ENCODE assay signal across 12 cellular contexts in genomic region chr19:41366089-41366488, GRCh38. TPM values are rescaled to one million over a fixed set of nuclear protein-coding genes. Genes with fewer than 3 reads are reported as not detected.
DNase-seq lines count a peak whose midpoint lies in the region; ATAC-seq, FAIRE-seq and TF ChIP-seq lines count a peak whose summit lies in the region.
"Had no signal": no experiment of that assay in that cellular context is flagged by ENCODE, and none has a peak within 500 bp of the region (broad histone marks: within the 10 kb centered on the region; RNA-seq: fewer than 3 reads in every experiment).

No MANE protein-coding gene starts in this region.

- whole genome bisulfite sequencing in SK-N-SH (ENCODE audit: low lambda C conversion rate), result 100% methylated on average over 1 of the region's 1 CpG
- 95% methylated on average over 1 of the region's 1 CpG for WGBS in GM12878 (ENCODE audit: insufficient coverage, insufficient replicate concordance, low lambda C conversion rate, missing lambda C conversion rate)

- no peak for TF ChIP-seq EP300 in SK-N-SH (IDR thresholded peaks at IDR 0.05; ENCODE audit: borderline replicate concordance in 1 of 2, low read depth in 1 of 2, low read length in 1 of 2)
- no peak for TF ChIP-seq EP300 in GM12878 (IDR thresholded peaks at IDR 0.05; ENCODE audit: borderline replicate concordance in 1 of 2, control insufficient read depth in 1 of 2, low read depth in 2 of 2, low read length in 2 of 2)

- H3F3A ChIP-seq in SK-N-SH (replicated peaks; ENCODE audit: insufficient read depth), result peaks cover 18% of the 10 kb centered on the region

- no peaks in the 10 kb centered on the region for H3K9me2 ChIP-seq in SK-N-SH

- no peak overlapping the region for H3K4me2 ChIP-seq in SK-N-SH
- H3K4me2 ChIP-seq in GM12878 (ENCODE audit: control insufficient read depth, insufficient read depth), result peak overlapping the region; percentile 49; the same call in 1 of the 2 replicates

- H3K4me3 Mint-ChIP-seq in HFFc6, result no peak overlapping the region
- H3K4me3 Mint-ChIP-seq in nephron progenitor cell, result peak overlapping the region; percentile 68

- no peak for TF ChIP-seq POLR2A in GM12878 (IDR thresholded peaks at IDR 0.05; ENCODE audit: low read depth, low read length)

- peaks cover 4% of the 10 kb centered on the region; the same call in 1 of the 2 replicates for H4K20me1 ChIP-seq in SK-N-SH (ENCODE audit: insufficient read depth)
- no peaks in the 10 kb centered on the region for H4K20me1 ChIP-seq in GM12878 (ENCODE audit: control insufficient read depth, insufficient read depth)

- H3K36me3 Mint-ChIP-seq in HFFc6 (ENCODE audit: low read depth), result peaks cover 5% of the 10 kb centered on the region
- H3K36me3 Mint-ChIP-seq in nephron progenitor cell (ENCODE audit: low read depth), result peaks cover 7% of the 10 kb centered on the region

- H3K27me3 Mint-ChIP-seq in HFFc6 (ENCODE audit: insufficient read depth), result peaks cover 1% of the 10 kb centered on the region; the same call in 1 of the 2 replicates
- H3K27me3 Mint-ChIP-seq in nephron progenitor cell (ENCODE audit: low read depth, poor library complexity), result no peaks in the 10 kb centered on the region

- SMC1A ChIA-PET in GM12878 (lab: Charles Lee; ENCODE audit: uncharacterized antibody, unreplicated experiment), result interaction anchor here (1.1 to 4.7 kb wide), 3 partner anchors 12 to 18 kb away, joined by 3 to 24 read pairs (median 12); partner anchors contain the start of gene TMEM91

- ATAC-seq in SK-N-SH treated with all-trans-retinoic acid at 6 μM for 48 hours (no peak), GM12878 (no peak)

- CTCF ChIA-PET in SK-N-SH (lab: Yijun Ruan, JAX) (interaction anchor here (0.7 kb wide), 1 partner anchor 65 kb away, joined by 3 read pairs; no protein-coding TSS in a partner anchor), GM12878 (lab: Yijun Ruan, JAX) (interaction anchor here (0.6 to 9.3 kb wide), 10 partner anchors 12 to 762 kb away, joined by 3 to 91 read pairs (median 4); partner anchors contain the start of gene TGFB1)

- TF ChIP-seq CTCF in SK-N-SH (IDR thresholded peaks at IDR 0.05) (peak; percentile 34; the same call in 1 of the 2 replicates), HFFc6 (IDR thresholded peaks at IDR 0.05) (peak; percentile 59), GM12878 (IDR thresholded peaks at IDR 0.05 in 2 of 3, conservative IDR thresholded peaks at IDR 0.05 in 1 of 3; ENCODE audit: control insufficient read depth in 2 of 3, extremely low read depth in 1 of 3, insufficient read depth in 1 of 3, low read depth in 3 of 3, low read length in 3 of 3) (peak; percentile 10 to 54 (median 48); a peak in 4 of 6 replicates), nephron progenitor cell (IDR thresholded peaks at IDR 0.05) (no peak)

- H3K9me3 ChIP-seq in SK-N-SH, result no peaks in the 10 kb centered on the region
- H3K9me3 ChIP-seq in GM12878 (replicated peaks; ENCODE audit: control insufficient read depth, insufficient read depth, low read length), result no peaks in the 10 kb centered on the region
- H3K9me3 ChIP-seq: sigmoid colon had no signal

- FAIRE-seq in GM12878 (lab: Jason Lieb, UNC), result no peak
- FAIRE-seq in GM19239 (lab: Jason Lieb, UNC), result no peak

- RAD21 ChIA-PET in GM12878 (lab: Charles Lee; ENCODE audit: unreplicated experiment), result interaction anchor here (0.7 to 4.3 kb wide), 5 partner anchors 14 to 534 kb away, joined by 3 to 41 read pairs (median 15); partner anchors contain the start of genes HNRNPUL1 and TGFB1

- H3K79me2 ChIP-seq in SK-N-SH (ENCODE audit: insufficient read depth), result peaks cover 55% of the 10 kb centered on the region
- peaks cover 27% of the 10 kb centered on the region for H3K79me2 ChIP-seq in GM12878 (ENCODE audit: control insufficient read depth, insufficient read depth, low read length)

- H3K9me3 Mint-ChIP-seq in HFFc6 (no peaks in the 10 kb centered on the region), nephron progenitor cell (no peaks in the 10 kb centered on the region)

- H3K27ac Mint-ChIP-seq in HFFc6 (peak overlapping the region; percentile 96), nephron progenitor cell (peak overlapping the region; percentile 18)

- intact Hi-C loops in GM12878 (cut with micrococcal nuclease; ENCODE audit: unreplicated experiment), result no loop called here

- H3K27me3 ChIP-seq in SK-N-SH (ENCODE audit: insufficient read depth) (no peaks in the 10 kb centered on the region), GM12878 (replicated peaks in 1 of 2; ENCODE audit: control insufficient read depth in 2 of 2, insufficient read depth in 2 of 2, low read length in 1 of 2) (no peaks in the 10 kb centered on the region)
- H3K27me3 ChIP-seq: sigmoid colon had no signal

- in situ Hi-C loops in GM12878 (cut with MboI), result no loop called here

- DNase-seq in SK-N-SH (no peak), HFFc6 (no peak), GM12878 (ENCODE audit: low read depth, low spot score) (no peak), nephron progenitor cell (no peak), NCI-H510A treated with DMSO at 0.1 percent for 48 hours (lab: John Stamatoyannopoulos, UW) (no peak), occipital lobe (lab: John Stamatoyannopoulos, UW) (no peak), GM19239 (ENCODE audit: insufficient read length, low spot score) (no peak)
- DNase-seq: NCI-H2171; sigmoid colon; stimulated activated CD8-positive, alpha-beta memory T cell treated with anti-CD3 and anti-CD28 coated beads, Interleukin-4, amount 100 ng/mL, for 48 hours had no signal

- H3K27ac ChIP-seq in SK-N-SH (ENCODE audit: low read depth in 2 of 2, low read length in 1 of 2) (peak overlapping the region in 1 of 2 experiments; percentile 87; a peak in 1 of 4 replicates), GM12878 (ENCODE audit: control insufficient read depth, insufficient read depth) (no peak overlapping the region)
- H3K27ac ChIP-seq: sigmoid colon, SK-N-MC had no signal

- no peak overlapping the region for H2AFZ ChIP-seq in SK-N-SH (ENCODE audit: low read depth)
- no peak overlapping the region for H2AFZ ChIP-seq in GM12878 (ENCODE audit: control insufficient read depth, low read depth, low read length)

- BruUV-seq in GM12878 (replicated peaks; lab: Mats Ljungman, UMichigan), result TSS peak; percentile 46

- H3K4me1 Mint-ChIP-seq in HFFc6 (ENCODE audit: low read depth) (peaks cover 43% of the 10 kb centered on the region), nephron progenitor cell (peaks cover 19% of the 10 kb centered on the region)

- no peak overlapping the region for H3K9ac ChIP-seq in SK-N-SH
- H3K9ac ChIP-seq in GM12878 (ENCODE audit: control insufficient read depth, insufficient read depth, low read length), result no peak overlapping the region

- TF ChIP-seq RAD21 in SK-N-SH (IDR thresholded peaks at IDR 0.05; ENCODE audit: low read length) (no peak), GM12878 (IDR thresholded peaks at IDR 0.05; ENCODE audit: insufficient read depth, low read depth, low read length) (peak; percentile 28; the same call in 1 of the 2 replicates)

- H3K36me3 ChIP-seq in SK-N-SH (replicated peaks in 1 of 2; ENCODE audit: control insufficient read depth in 1 of 2, insufficient read depth in 2 of 2, low read length in 1 of 2), result peaks cover 0 to 3% of the 10 kb centered on the region in 2 experiments
- no peaks in the 10 kb centered on the region for H3K36me3 ChIP-seq in GM12878 (ENCODE audit: control insufficient read depth in 2 of 2, insufficient read depth in 2 of 2, low read length in 1 of 2)
- H3K36me3 ChIP-seq: sigmoid colon had no signal

- H3K4me3 ChIP-seq in SK-N-SH (ENCODE audit: low read depth in 2 of 2, low read length in 1 of 2) (no peak overlapping the region), GM12878 (no peak overlapping the region)
- H3K4me3 ChIP-seq: sigmoid colon, SK-N-MC had no signal

- H3K4me1 ChIP-seq in SK-N-SH (ENCODE audit: control insufficient read depth in 1 of 2, insufficient read depth in 2 of 2, low read depth in 1 of 2, low read length in 1 of 2) (peaks cover 9 to 15% of the 10 kb centered on the region in 2 experiments; a peak in 3 of 4 replicates), GM12878 (ENCODE audit: control insufficient read depth, insufficient read depth, low read length) (peaks cover 28% of the 10 kb centered on the region)

- POLR2A ChIA-PET in SK-N-SH (lab: Yijun Ruan, JAX), result no interaction called here
- POLR2A ChIA-PET in GM12878 (lab: Charles Lee), result interaction anchor here (0.6 to 3.3 kb wide), 6 partner anchors 10 to 189 kb away, joined by 4 to 46 read pairs (median 6); partner anchors contain the start of gene TGFB1

RNA-seq across cellular contexts. Expression of gene B9D2, which starts 2.1 kb away (rescaled TPM):
- 9.0 and 13.3 TPM in 2 replicates for polyA plus RNA-seq in SK-N-SH (2012; rRNA removed)
- polyA plus RNA-seq in SK-N-SH (2012; cell fraction: cytosol; rRNA removed), result 9.6 and 10.5 TPM in 2 replicates
- polyA plus RNA-seq in SK-N-SH (2012; cell fraction: nucleus; rRNA removed), result 8.1 and 9.0 TPM in 2 replicates
- total RNA-seq in HFFc6 (2021; fragmentation: NEBNext Ultra II Directional; extraction: Animal tissue kit (Norgen Biotek cat#: 25700)), result 1 to 10 TPM; 4.9 to 6.8 (median 6.3) TPM
- 1.0 and 1.8 TPM in 2 replicates for total RNA-seq in GM12878 (2013; cell fraction: nucleolus; rRNA removed)
- 4.6 and 6.0 TPM in 2 replicates for total RNA-seq in GM12878 (2014; rRNA removed)
- total RNA-seq in GM12878 (2014; rRNA removed; fragmentation: Illumina TruSeq; extraction: Trizol), result 2.3 and 3.3 TPM in 2 replicates
- 5.0 and 5.5 TPM in 2 replicates for total RNA-seq in GM12878 (2021)
- 4.6 TPM for polyA plus RNA-seq in GM12878 (2011; ENCODE audit: low read depth)
- 3.7 and 8.3 TPM in 2 replicates for polyA plus RNA-seq in GM12878 (2011; rRNA removed)
- polyA plus RNA-seq in GM12878 (2011; cell fraction: cytosol; rRNA removed), result 10.3 and 13.3 TPM in 2 replicates
- 8.9 and 9.8 TPM in 2 replicates for polyA plus RNA-seq in GM12878 (2011; cell fraction: nucleus; rRNA removed)
- polyA plus RNA-seq in GM12878 (2012), result 5.4 and 8.6 TPM in 2 replicates
- polyA plus RNA-seq in GM12878 (2014; fragmentation: Illumina TruSeq; extraction: Trizol), result 0.25 and 2.4 TPM in 2 replicates
- 1 to 10 TPM; 2.5 to 5.0 TPM for polyA plus RNA-seq in GM12878 (2014; fragmentation: Nextera tagmentation; extraction: Ambion mirVana)
- polyA plus RNA-seq in GM12878 (2014; rRNA removed), result 5.5 and 6.3 TPM in 2 replicates
- polyA plus RNA-seq in GM12878 (2016; fragmentation: Nextera tagmentation; extraction: Ambion mirVana), result 10 to 100 TPM; 10.8 to 12.4 TPM
- 3.1 and 4.7 TPM in 2 replicates for polyA minus RNA-seq in GM12878 (2011; rRNA and poly(A)+ RNA removed)
- polyA minus RNA-seq in GM12878 (2011; cell fraction: cytosol; rRNA and poly(A)+ RNA removed), result 1.9 and 3.6 TPM in 2 replicates
- 1.9 and 2.4 TPM in 2 replicates for polyA minus RNA-seq in GM12878 (2011; cell fraction: nucleus; rRNA and poly(A)+ RNA removed)
- 5.3 TPM for total RNA-seq in occipital lobe

RNA-seq across cellular contexts. Expression of gene TMEM91, which starts 10.2 kb away (rescaled TPM):
- 5.1 and 5.7 TPM in 2 replicates for polyA plus RNA-seq in SK-N-SH (2012; rRNA removed)
- polyA plus RNA-seq in SK-N-SH (2012; cell fraction: cytosol; rRNA removed), result 0.85 and 1.0 TPM in 2 replicates
- polyA plus RNA-seq in SK-N-SH (2012; cell fraction: nucleus; rRNA removed), result 36.4 and 58.3 TPM in 2 replicates
- 1 to 10 TPM; 1.4 to 2.6 (median 1.7) TPM for total RNA-seq in HFFc6 (2021; fragmentation: NEBNext Ultra II Directional; extraction: Animal tissue kit (Norgen Biotek cat#: 25700))
- total RNA-seq in GM12878 (2013; cell fraction: nucleolus; rRNA removed), result 9.0 and 12.0 TPM in 2 replicates
- total RNA-seq in GM12878 (2014; rRNA removed), result 3.2 and 4.4 TPM in 2 replicates
- 2.1 and 3.0 TPM in 2 replicates for total RNA-seq in GM12878 (2014; rRNA removed; fragmentation: Illumina TruSeq; extraction: Trizol)
- total RNA-seq in GM12878 (2021), result 1.8 and 3.1 TPM in 2 replicates
- 3.1 TPM for polyA plus RNA-seq in GM12878 (2011; ENCODE audit: low read depth)
- 1.6 and 2.9 TPM in 2 replicates for polyA plus RNA-seq in GM12878 (2011; rRNA removed)
- 4.0 and 5.1 TPM in 2 replicates for polyA plus RNA-seq in GM12878 (2011; cell fraction: cytosol; rRNA removed)
- polyA plus RNA-seq in GM12878 (2011; cell fraction: nucleus; rRNA removed), result 14.4 and 16.6 TPM in 2 replicates
- 7.3 and 7.5 TPM in 2 replicates for polyA plus RNA-seq in GM12878 (2012)
- polyA plus RNA-seq in GM12878 (2014; fragmentation: Illumina TruSeq; extraction: Trizol), result 1.6 and 2.5 TPM in 2 replicates
- polyA plus RNA-seq in GM12878 (2014; fragmentation: Nextera tagmentation; extraction: Ambion mirVana), result 1 to 10 TPM; 1.6 to 2.1 TPM
- 5.2 and 5.5 TPM in 2 replicates for polyA plus RNA-seq in GM12878 (2014; rRNA removed)
- polyA plus RNA-seq in GM12878 (2016; fragmentation: Nextera tagmentation; extraction: Ambion mirVana), result 1 to 10 TPM; 1.5 to 1.9 TPM
- polyA minus RNA-seq in GM12878 (2011; rRNA and poly(A)+ RNA removed), result 5.2 and 5.3 TPM in 2 replicates
- 2.3 and 3.4 TPM in 2 replicates for polyA minus RNA-seq in GM12878 (2011; cell fraction: cytosol; rRNA and poly(A)+ RNA removed)
- 4.7 and 7.5 TPM in 2 replicates for polyA minus RNA-seq in GM12878 (2011; cell fraction: nucleus; rRNA and poly(A)+ RNA removed)
- total RNA-seq in occipital lobe, result 9.4 TPM

RNA-seq across cellular contexts. Expression of gene TGFB1, which starts 12.4 kb away (rescaled TPM):
- polyA plus RNA-seq in SK-N-SH (2012; rRNA removed), result 13.5 and 25.5 TPM in 2 replicates
- polyA plus RNA-seq in SK-N-SH (2012; cell fraction: cytosol; rRNA removed), result 13.0 and 21.4 TPM in 2 replicates
- 75.1 and 149 TPM in 2 replicates for polyA plus RNA-seq in SK-N-SH (2012; cell fraction: nucleus; rRNA removed)
- 100 to 1,000 TPM; 150 to 163 (median 158) TPM for total RNA-seq in HFFc6 (2021; fragmentation: NEBNext Ultra II Directional; extraction: Animal tissue kit (Norgen Biotek cat#: 25700))
- 51.1 and 51.2 TPM in 2 replicates for total RNA-seq in GM12878 (2013; cell fraction: nucleolus; rRNA removed)
- total RNA-seq in GM12878 (2014; rRNA removed), result 10.4 and 14.5 TPM in 2 replicates
- total RNA-seq in GM12878 (2014; rRNA removed; fragmentation: Illumina TruSeq; extraction: Trizol), result 14.2 and 14.4 TPM in 2 replicates
- 117 and 120 TPM in 2 replicates for total RNA-seq in GM12878 (2021)
- 36.8 TPM for polyA plus RNA-seq in GM12878 (2011; ENCODE audit: low read depth)
- polyA plus RNA-seq in GM12878 (2011; rRNA removed), result 3.6 and 5.9 TPM in 2 replicates
- 17.2 and 17.9 TPM in 2 replicates for polyA plus RNA-seq in GM12878 (2011; cell fraction: cytosol; rRNA removed)
- polyA plus RNA-seq in GM12878 (2011; cell fraction: nucleus; rRNA removed), result 29.4 and 38.3 TPM in 2 replicates
- 75.0 and 80.1 TPM in 2 replicates for polyA plus RNA-seq in GM12878 (2012)
- polyA plus RNA-seq in GM12878 (2014; fragmentation: Illumina TruSeq; extraction: Trizol), result 10.0 and 24.3 TPM in 2 replicates
- under 1 TPM; 0.23 to 0.37 TPM for polyA plus RNA-seq in GM12878 (2014; fragmentation: Nextera tagmentation; extraction: Ambion mirVana)
- 33.3 and 48.2 TPM in 2 replicates for polyA plus RNA-seq in GM12878 (2014; rRNA removed)
- polyA plus RNA-seq in GM12878 (2016; fragmentation: Nextera tagmentation; extraction: Ambion mirVana), result 1 to 10 TPM; 7.1 to 7.5 TPM
- 13.9 and 21.5 TPM in 2 replicates for polyA minus RNA-seq in GM12878 (2011; rRNA and poly(A)+ RNA removed)
- 36.7 and 56.1 TPM in 2 replicates for polyA minus RNA-seq in GM12878 (2011; cell fraction: cytosol; rRNA and poly(A)+ RNA removed)
- 11.5 and 21.3 TPM in 2 replicates for polyA minus RNA-seq in GM12878 (2011; cell fraction: nucleus; rRNA and poly(A)+ RNA removed)
- 0.94 TPM for total RNA-seq in occipital lobe

RNA-seq across cellular contexts. Expression of gene EXOSC5, which starts 31.1 kb away (rescaled TPM):
- polyA plus RNA-seq in SK-N-SH (2012; rRNA removed) (71.3 and 74.1 TPM in 2 replicates), GM12878 (2011; rRNA removed) (26.0 and 61.0 TPM in 2 replicates), GM12878 (2014; fragmentation: Illumina TruSeq; extraction: Trizol) (2.5 and 15.8 TPM in 2 replicates), GM12878 (2014; fragmentation: Nextera tagmentation; extraction: Ambion mirVana) (10 to 100 TPM; 20.6 to 25.3 TPM), GM12878 (2014; rRNA removed) (74.2 and 88.9 TPM in 2 replicates), GM12878 (2016; fragmentation: Nextera tagmentation; extraction: Ambion mirVana) (100 to 1,000 TPM; 116 to 123 TPM)
- polyA plus RNA-seq in SK-N-SH (2012; cell fraction: cytosol; rRNA removed), result 37.8 and 52.6 TPM in 2 replicates
- polyA plus RNA-seq in SK-N-SH (2012; cell fraction: nucleus; rRNA removed), result 42.1 and 45.3 TPM in 2 replicates
- total RNA-seq in HFFc6 (2021; fragmentation: NEBNext Ultra II Directional; extraction: Animal tissue kit (Norgen Biotek cat#: 25700)), result 10 to 100 TPM; 16.5 to 23.5 (median 18.1) TPM
- 18.8 and 27.0 TPM in 2 replicates for total RNA-seq in GM12878 (2013; cell fraction: nucleolus; rRNA removed)
- total RNA-seq in GM12878 (2014; rRNA removed) (38.8 and 44.3 TPM in 2 replicates), GM12878 (2014; rRNA removed; fragmentation: Illumina TruSeq; extraction: Trizol) (28.1 and 30.7 TPM in 2 replicates), GM12878 (2021) (57.8 and 62.7 TPM in 2 replicates), occipital lobe (14.8 TPM)
- 21.5 TPM for polyA plus RNA-seq in GM12878 (2011; ENCODE audit: low read depth)
- polyA plus RNA-seq in GM12878 (2011; cell fraction: cytosol; rRNA removed), result 87.8 and 129 TPM in 2 replicates
- 70.8 and 78.6 TPM in 2 replicates for polyA plus RNA-seq in GM12878 (2011; cell fraction: nucleus; rRNA removed)
- polyA plus RNA-seq in GM12878 (2012), result 48.6 and 84.3 TPM in 2 replicates
- polyA minus RNA-seq in GM12878 (2011; rRNA and poly(A)+ RNA removed), result 14.6 and 32.7 TPM in 2 replicates
- 13.9 and 16.2 TPM in 2 replicates for polyA minus RNA-seq in GM12878 (2011; cell fraction: cytosol; rRNA and poly(A)+ RNA removed)
- polyA minus RNA-seq in GM12878 (2011; cell fraction: nucleus; rRNA and poly(A)+ RNA removed), result 14.7 and 20.0 TPM in 2 replicates

RNA-seq across cellular contexts. Expression of gene BCKDHA, which starts 31.5 kb away (rescaled TPM):
- 16.3 and 30.9 TPM in 2 replicates for polyA plus RNA-seq in SK-N-SH (2012; rRNA removed)
- polyA plus RNA-seq in SK-N-SH (2012; cell fraction: cytosol; rRNA removed), result 10.7 and 13.2 TPM in 2 replicates
- 24.9 and 25.6 TPM in 2 replicates for polyA plus RNA-seq in SK-N-SH (2012; cell fraction: nucleus; rRNA removed)
- 10 to 100 TPM in 3 of 6 experiments, 1 to 10 TPM in 3; 7.8 to 17.6 (median 9.8) TPM for total RNA-seq in HFFc6 (2021; fragmentation: NEBNext Ultra II Directional; extraction: Animal tissue kit (Norgen Biotek cat#: 25700))
- total RNA-seq in GM12878 (2013; cell fraction: nucleolus; rRNA removed), result 45.1 and 48.8 TPM in 2 replicates
- total RNA-seq in GM12878 (2014; rRNA removed), result 90.9 and 107 TPM in 2 replicates
- total RNA-seq in GM12878 (2014; rRNA removed; fragmentation: Illumina TruSeq; extraction: Trizol), result 19.2 and 23.9 TPM in 2 replicates
- 33.5 and 41.7 TPM in 2 replicates for total RNA-seq in GM12878 (2021)
- 14.8 TPM for polyA plus RNA-seq in GM12878 (2011; ENCODE audit: low read depth)
- polyA plus RNA-seq in GM12878 (2011; rRNA removed), result 10.8 and 51.3 TPM in 2 replicates
- polyA plus RNA-seq in GM12878 (2011; cell fraction: cytosol; rRNA removed), result 77.5 and 123 TPM in 2 replicates
- 139 and 153 TPM in 2 replicates for polyA plus RNA-seq in GM12878 (2011; cell fraction: nucleus; rRNA removed)
- polyA plus RNA-seq in GM12878 (2012), result 64.0 and 79.5 TPM in 2 replicates
- 13.7 and 41.5 TPM in 2 replicates for polyA plus RNA-seq in GM12878 (2014; fragmentation: Illumina TruSeq; extraction: Trizol)
- polyA plus RNA-seq in GM12878 (2014; fragmentation: Nextera tagmentation; extraction: Ambion mirVana), result 10 to 100 TPM in 1 of 2 experiments, 1 to 10 TPM in 1; 9.9 to 28.7 TPM
- 68.1 and 73.1 TPM in 2 replicates for polyA plus RNA-seq in GM12878 (2014; rRNA removed)
- polyA plus RNA-seq in GM12878 (2016; fragmentation: Nextera tagmentation; extraction: Ambion mirVana), result 100 to 1,000 TPM in 1 of 2 experiments, 10 to 100 TPM in 1; 99.8 to 105 TPM
- polyA minus RNA-seq in GM12878 (2011; rRNA and poly(A)+ RNA removed), result 16.3 and 43.2 TPM in 2 replicates
- 26.5 and 33.1 TPM in 2 replicates for polyA minus RNA-seq in GM12878 (2011; cell fraction: cytosol; rRNA and poly(A)+ RNA removed)
- 27.3 and 31.9 TPM in 2 replicates for polyA minus RNA-seq in GM12878 (2011; cell fraction: nucleus; rRNA and poly(A)+ RNA removed)
- 24.5 TPM for total RNA-seq in occipital lobe

Comparison
In these comparisons a context has a peak if more than half of its experiments do, and no peak if none do; other contexts are left out.
1. Of the 26 proteins assayed by ChIP-seq in both GM12878 and SK-N-SH: peak only in GM12878: RAD21 and YY1; only in SK-N-SH: none; in both: CTCF; in neither: 23.